In the genomic region with DNA sequence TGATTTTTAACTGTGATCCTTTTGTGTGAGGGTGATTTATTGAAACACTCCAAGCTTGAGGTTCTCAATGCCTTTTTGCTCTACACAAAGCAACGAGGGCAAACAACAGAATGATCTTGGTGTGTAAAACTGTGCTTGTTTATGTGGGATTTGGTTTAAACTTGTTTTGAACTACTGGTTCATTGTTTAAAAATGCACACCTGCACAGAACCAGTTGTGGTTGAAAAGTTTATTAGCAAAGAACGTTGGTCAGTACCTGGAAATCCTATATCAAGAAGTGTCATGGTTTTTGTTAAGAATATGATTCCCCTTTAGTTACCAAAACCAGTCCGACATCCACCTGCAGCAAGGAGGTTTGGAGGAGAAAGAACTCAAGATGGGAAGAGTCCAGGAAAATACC, we compare ENCODE assay signal across 26 cellular contexts.
"Had no signal": no experiment of that assay in that cellular context is flagged by ENCODE, and none has a peak within 500 bp of the region (broad histone marks: within the 10 kb centered on the region; RNA-seq: fewer than 3 reads in every experiment).

No MANE protein-coding gene starts in this region.

- FAIRE-seq: islet of Langerhans had no signal

- H3K4me1 ChIP-seq: left ventricle myocardium inferior, right atrium auricular region, right lobe of liver, testis, thyroid gland, transverse colon, upper lobe of left lung, vagina had no signal

- H3K27ac ChIP-seq: left ventricle myocardium inferior, ovary, right atrium auricular region, right lobe of liver, stomach, testis, thyroid gland, transverse colon, upper lobe of left lung, vagina had no signal

- H3K27ac Mint-ChIP-seq: immature natural killer cell; memory B cell; naive thymus-derived CD4-positive, alpha-beta T cell; natural killer cell treated with Interleukin-12 subunit alpha and Interleukin-12 subunit beta and Interleukin-15 and Interleukin-18, amount 100 ng/mL, for 72 hours; progenitor cell of endocrine pancreas; stimulated activated naive B cell treated with anti-CD40 and anti-IgM and Interleukin-4, amounts not matched to agents 10 μg/mL and 1 μg/mL and 100 μg/mL, for 72 hours had no signal

- ATAC-seq: mucosa of descending colon; naive thymus-derived CD4-positive, alpha-beta T cell; natural killer cell treated with Interleukin-12 subunit alpha and Interleukin-12 subunit beta and Interleukin-15 and Interleukin-18, amount 100 ng/mL, for 72 hours; right lobe of liver; stimulated activated naive B cell treated with anti-CD40 and anti-IgM and Interleukin-4, amounts not matched to agents 10 μg/mL and 1 μg/mL and 100 μg/mL, for 72 hours; stimulated activated naive CD8-positive, alpha-beta T cell treated with anti-CD3 and anti-CD28 coated beads, Interleukin-15, Interleukin-2, amounts not matched to agents 100 U/mL and 50 U/mL, for 24 hours had no signal

- H3K4me3 Mint-ChIP-seq: immature natural killer cell; memory B cell; naive thymus-derived CD4-positive, alpha-beta T cell; natural killer cell treated with Interleukin-12 subunit alpha and Interleukin-12 subunit beta and Interleukin-15 and Interleukin-18, amount 100 ng/mL, for 72 hours; stimulated activated naive B cell treated with anti-CD40 and anti-IgM and Interleukin-4, amounts not matched to agents 10 μg/mL and 1 μg/mL and 100 μg/mL, for 72 hours had no signal

- H3K4me1 Mint-ChIP-seq: immature natural killer cell; memory B cell; naive thymus-derived CD4-positive, alpha-beta T cell; stimulated activated naive B cell treated with anti-CD40 and anti-IgM and Interleukin-4, amounts not matched to agents 10 μg/mL and 1 μg/mL and 100 μg/mL, for 72 hours had no signal

- H3K9me3 ChIP-seq: mucosa of descending colon, ovary, right atrium auricular region, right lobe of liver, testis, thyroid gland, transverse colon, vagina had no signal

- H3K4me3 ChIP-seq: left ventricle myocardium inferior, lung, mucosa of descending colon, ovary, right atrium auricular region, right lobe of liver, stomach, testis, thyroid gland, transverse colon, upper lobe of left lung, vagina had no signal

- H3K36me3 ChIP-seq: left ventricle myocardium inferior, ovary, right atrium auricular region, right lobe of liver, stomach, thyroid gland, transverse colon, upper lobe of left lung, vagina had no signal

- DNase-seq: hypothalamus; immature natural killer cell; left ventricle myocardium inferior; midbrain; mucosa of descending colon; naive thymus-derived CD4-positive, alpha-beta T cell; ovary; right lobe of liver; stimulated activated CD4-positive, alpha-beta T cell treated with anti-CD3 and anti-CD28 coated beads, Interleukin-12 subunit alpha, Interleukin-12 subunit beta, amount 100 ng/mL, for 4 hours; stimulated activated CD4-positive, alpha-beta T cell treated with anti-CD3 and anti-CD28 coated beads, Interleukin-15, amount 100 ng/mL, for 24 hours; stimulated activated CD4-positive, alpha-beta T cell treated with anti-CD3 and anti-CD28 coated beads, Interleukin-2, amount 100 ng/mL, for 24 hours; stimulated activated CD4-positive, alpha-beta T cell treated with anti-CD3 and anti-CD28 coated beads, Interleukin-4, amount 100 ng/mL, for 1 hour; stimulated activated naive B cell treated with anti-CD40 and anti-IgM and Interleukin-4, amounts not matched to agents 10 μg/mL and 1 μg/mL and 100 μg/mL, for 72 hours; stimulated activated naive CD8-positive, alpha-beta T cell treated with anti-CD3 and anti-CD28 coated beads, Interleukin-15, Interleukin-2, amounts not matched to agents 100 U/mL and 50 U/mL, for 24 hours; stomach; testis; thyroid gland; transverse colon; upper lobe of left lung had no signal

- H3K27me3 ChIP-seq: ovary, right atrium auricular region, right lobe of liver, stomach, testis, thyroid gland, transverse colon, upper lobe of left lung, vagina had no signal

- H3K27me3 Mint-ChIP-seq: memory B cell; natural killer cell treated with Interleukin-12 subunit alpha and Interleukin-12 subunit beta and Interleukin-15 and Interleukin-18, amount 100 ng/mL, for 72 hours; stimulated activated naive B cell treated with anti-CD40 and anti-IgM and Interleukin-4, amounts not matched to agents 10 μg/mL and 1 μg/mL and 100 μg/mL, for 72 hours had no signal

- H3K36me3 Mint-ChIP-seq: immature natural killer cell; memory B cell; naive thymus-derived CD4-positive, alpha-beta T cell; stimulated activated naive B cell treated with anti-CD40 and anti-IgM and Interleukin-4, amounts not matched to agents 10 μg/mL and 1 μg/mL and 100 μg/mL, for 72 hours had no signal
